ENCODE assay signal across 8 cellular contexts in genomic region chr3:15331606-15332404, GRCh38. TPM values are rescaled to one million over a fixed set of nuclear protein-coding genes. Genes with fewer than 3 reads are reported as not detected.
A peak's percentile ranks its signal among the peaks of the same experiment; 100 is the strongest.
DNase-seq lines count a peak whose midpoint lies in the region; ATAC-seq and TF ChIP-seq lines count a peak whose summit lies in the region.

No MANE protein-coding gene starts in this region.

- peak overlapping the region; percentile 85 to 96 (median 91) for H3K4me3 Mint-ChIP-seq in naive thymus-derived CD8-positive, alpha-beta T cell

- peaks cover 5% of the 10 kb centered on the region for H3K4me1 ChIP-seq in KMS-11 (ENCODE audit: low read depth, poor library complexity, severe bottlenecking)
- peaks cover 6 to 37% of the 10 kb centered on the region in 2 donors for H3K4me1 ChIP-seq in thoracic aorta (ENCODE audit: control insufficient read depth in 1 of 2, low read depth in 2 of 2)

- H3K27ac Mint-ChIP-seq in naive thymus-derived CD8-positive, alpha-beta T cell: peak overlapping the region; percentile 2 to 92 (median 58)

- H3K9me3 ChIP-seq in thoracic aorta: no peaks in the 10 kb centered on the region

- no peaks in the 10 kb centered on the region for H4K20me1 ChIP-seq in KMS-11 (ENCODE audit: insufficient read depth)

- H3K4me1 Mint-ChIP-seq in naive thymus-derived CD8-positive, alpha-beta T cell: peaks cover 17 to 59% (median 53%) of the 10 kb centered on the region in 4 donors

- no peak overlapping the region for H3K9ac ChIP-seq in KMS-11

- TF ChIP-seq CTCF in KMS-11 (conservative IDR thresholded peaks at IDR 0.05; ENCODE audit: low read depth, low read length): no peak
- TF ChIP-seq CTCF in thoracic aorta (IDR thresholded peaks at IDR 0.05): no peak

- no peaks in the 10 kb centered on the region for H3K27me3 ChIP-seq in KMS-11 (ENCODE audit: insufficient read depth, low read depth)
- H3K27me3 ChIP-seq in thoracic aorta (replicated peaks; ENCODE audit: insufficient read depth): no peaks in the 10 kb centered on the region

- POLR2A ChIA-PET in naive thymus-derived CD8-positive, alpha-beta T cell (lab: Charles Lee): interaction anchor here (0.8 to 3.5 kb wide), 5 partner anchors 11 to 126 kb away, joined by 3 to 49 read pairs (median 4); partner anchors contain the start of gene CAPN7

- H3K79me2 ChIP-seq in KMS-11 (ENCODE audit: insufficient read depth, low read depth): no peaks in the 10 kb centered on the region

- peak overlapping the region; percentile 79 for H2AFZ ChIP-seq in KMS-11 (ENCODE audit: low read depth)

- peaks cover 0 to 17% (median 12%) of the 10 kb centered on the region in 3 donors for H3K36me3 Mint-ChIP-seq in naive thymus-derived CD8-positive, alpha-beta T cell

- H3K4me3 ChIP-seq in KMS-11 (IDR thresholded peaks at IDR 0.05; ENCODE audit: insufficient read depth, low read depth, low read length): peak overlapping the region; percentile 78
- peak overlapping the region; percentile 95 for H3K4me3 ChIP-seq in thoracic aorta

- no peaks in the 10 kb centered on the region for H3K27me3 Mint-ChIP-seq in naive thymus-derived CD8-positive, alpha-beta T cell

- H3K27ac ChIP-seq in KMS-11: no peak overlapping the region
- H3K27ac ChIP-seq in thoracic aorta: peak overlapping the region; percentile 67 to 88

- peak overlapping the region; percentile 66 for H3K4me2 ChIP-seq in KMS-11

- H3K9me3 Mint-ChIP-seq in naive thymus-derived CD8-positive, alpha-beta T cell: no peaks in the 10 kb centered on the region

- ATAC-seq in GM21447 (IDR thresholded peaks at IDR 0.05; ENCODE audit: unreplicated experiment): peak; percentile 26
- peak; percentile 50 for ATAC-seq in esophagus mucosa
- peak; percentile 51 to 68 for ATAC-seq in naive thymus-derived CD8-positive, alpha-beta T cell
- peak; percentile 20 for ATAC-seq in thoracic aorta (ENCODE audit: insufficient number of reproducible peaks, low FRiP score, low read depth)

- DNase-seq in CD1c-positive myeloid dendritic cell (ENCODE audit: extremely low spot score): peak; percentile 35
- peak; percentile 73 for DNase-seq in activated CD8-positive, alpha-beta memory T cell treated with anti-CD3 and anti-CD28 coated beads, Interleukin-2, amount 50 U/mL, for 48 hours
- DNase-seq in naive thymus-derived CD8-positive, alpha-beta T cell: peak in 7 of 10 donors; percentile 18 to 48 (median 40)
- DNase-seq in thoracic aorta (ENCODE audit: low spot score): no peak
- no peak for DNase-seq in SHP77 treated with DMSO at 0.1 percent for 48 hours (lab: John Stamatoyannopoulos, UW)

- H3K36me3 ChIP-seq in KMS-11 (ENCODE audit: insufficient read depth) (no peaks in the 10 kb centered on the region), thoracic aorta (no peaks in the 10 kb centered on the region)

RNA-seq across cellular contexts. Expression of gene SH3BP5, which starts 0.6 kb away (rescaled TPM):
- 9.3 TPM for total RNA-seq in esophagus mucosa
- 1 to 10 TPM; 4.4 to 4.8 TPM for total RNA-seq in naive thymus-derived CD8-positive, alpha-beta T cell
- polyA plus RNA-seq in naive thymus-derived CD8-positive, alpha-beta T cell: 10 to 100 TPM; 12.1 to 26.1 (median 13.7) TPM
- 10 to 100 TPM; 47.2 to 82.4 TPM for total RNA-seq in thoracic aorta

Comparison
In these comparisons a context has a peak if more than half of its experiments do, and no peak if none do; other contexts are left out.
1. DNase-seq: peak in CD1c-positive myeloid dendritic cell (single experiment), activated CD8-positive, alpha-beta memory T cell treated with anti-CD3 and anti-CD28 coated beads, Interleukin-2, amount 50 U/mL, for 48 hours (single experiment) and naive thymus-derived CD8-positive, alpha-beta T cell (7 of 10); none in thoracic aorta (single experiment) and SHP77 treated with DMSO at 0.1 percent for 48 hours (single experiment).
2. Peak in every context shown above with its lines, with median percentiles within 50 percentile points of each other: ATAC-seq.